20 cellular contexts compared by ENCODE assay signal in genomic region chr2:28401948-28402550, GRCh38. TPM values are rescaled to one million over a fixed set of nuclear protein-coding genes. Genes with fewer than 3 reads are reported as not detected.
DNase-seq lines count a peak whose midpoint lies in the region; ATAC-seq and TF ChIP-seq lines count a peak whose summit lies in the region.
"Had no signal": no experiment of that assay in that cellular context is flagged by ENCODE, and none has a peak within 500 bp of the region (broad histone marks: within the 10 kb centered on the region; RNA-seq: fewer than 3 reads in every experiment).

No MANE protein-coding gene starts in this region.

- CTCF ChIA-PET in activated CD4-positive, alpha-beta T cell treated with anti-CD3 and anti-CD28 coated beads, Interleukin-2, amount 10 ng/mL, durations not matched to agents 7 days and 5 days (lab: Charles Lee) = interaction anchor here (0.9 to 1.6 kb wide), 7 partner anchors 9 to 719 kb away, joined by 3 to 5 read pairs (median 4); partner anchors contain the start of gene FOSL2
- CTCF ChIA-PET in CD4-positive, alpha-beta T cell (lab: Charles Lee) = no interaction called here

- H3K9me3 ChIP-seq in CD4-positive, alpha-beta T cell (ENCODE audit: control insufficient read depth, low read length) = no peaks in the 10 kb centered on the region
- no peaks in the 10 kb centered on the region for H3K9me3 ChIP-seq in osteoblast (ENCODE audit: low read depth, low read length)
- H3K9me3 ChIP-seq: heart right ventricle, lower lobe of right lung, MG63, upper lobe of left lung had no signal

- H3K4me3 ChIP-seq in osteoblast (ENCODE audit: insufficient read depth, low read length) = no peak overlapping the region
- H3K4me3 ChIP-seq: heart right ventricle, lower lobe of right lung, MG63, upper lobe of left lung had no signal

- H3K79me2 ChIP-seq in osteoblast (ENCODE audit: insufficient read depth, low read length) = peaks cover 100% of the 10 kb centered on the region

- peaks cover 69% of the 10 kb centered on the region for H3K4me1 Mint-ChIP-seq in activated CD4-positive, alpha-beta T cell treated with anti-CD3 and anti-CD28 coated beads, Interleukin-2, amount 10 ng/mL, durations not matched to agents 7 days and 5 days
- H3K4me1 Mint-ChIP-seq in CD4-positive, alpha-beta T cell (ENCODE audit: low read depth) = peaks cover 39% of the 10 kb centered on the region
- H3K4me1 Mint-ChIP-seq in activated T-helper 2 cell treated with anti-CD3 and anti-CD28 coated beads, Interferon-gamma antibody, Interleukin-2, Interleukin-4, amounts not matched to agents 10 μg/mL and 5 μg/mL and 100 μg/mL, durations not matched to agents 14 hours and 24 hours and 36 hours (ENCODE audit: low read depth) = peaks cover 65% of the 10 kb centered on the region

- POLR2A ChIA-PET in activated CD4-positive, alpha-beta T cell treated with anti-CD3 and anti-CD28 coated beads, Interleukin-2, amount 10 ng/mL, durations not matched to agents 7 days and 5 days (lab: Charles Lee) = interaction anchor here (1.1 kb wide), 1 partner anchor 9 kb away, joined by 3 read pairs; the partner anchor contains the start of gene FOSL2
- POLR2A ChIA-PET in CD4-positive, alpha-beta T cell (lab: Charles Lee) = interaction anchor here (1.1 to 1.5 kb wide), 2 partner anchors 9 to 11 kb away, joined by 3 to 6 read pairs; partner anchors contain the start of gene FOSL2

- no peak for TF ChIP-seq CTCF in CD4-positive, alpha-beta T cell (IDR thresholded peaks at IDR 0.05)
- TF ChIP-seq CTCF in osteoblast (IDR thresholded peaks at IDR 0.05; ENCODE audit: extremely low read depth, low read depth, low read length) = no peak

- H2AFZ ChIP-seq in osteoblast (ENCODE audit: low read length) = no peak overlapping the region

- peaks cover 94% of the 10 kb centered on the region for H3K36me3 ChIP-seq in osteoblast (ENCODE audit: insufficient read depth, low read length)

- H4K20me1 ChIP-seq in osteoblast (ENCODE audit: insufficient read depth, low read length) = peaks cover 96% of the 10 kb centered on the region

- intact Hi-C loops in CD4-positive, alpha-beta T cell (cut with DNase I, micrococcal nuclease) = no loop called here
- intact Hi-C loops in activated T-helper 2 cell treated with anti-CD3 and anti-CD28 coated beads, Interferon-gamma antibody, Interleukin-2, Interleukin-4, amounts not matched to agents 10 μg/mL and 5 μg/mL and 100 μg/mL, durations not matched to agents 14 hours and 24 hours and 36 hours (cut with micrococcal nuclease) = no loop called here

- no peak for ATAC-seq in CD4-positive, alpha-beta T cell (ENCODE audit: poor library complexity)
- no peak for ATAC-seq in HG02938 (IDR thresholded peaks at IDR 0.05; ENCODE audit: unreplicated experiment)
- ATAC-seq: activated T-cell treated with anti-CD3 and anti-CD28 coated beads, Interleukin-2, amount 50 U/mL, for 4 hours; heart right ventricle had no signal

- H3K36me3 Mint-ChIP-seq in activated CD4-positive, alpha-beta T cell treated with anti-CD3 and anti-CD28 coated beads, Interleukin-2, amount 10 ng/mL, durations not matched to agents 7 days and 5 days (ENCODE audit: low read depth) = peaks cover 42% of the 10 kb centered on the region
- H3K36me3 Mint-ChIP-seq in CD4-positive, alpha-beta T cell (ENCODE audit: low read depth) = no peaks in the 10 kb centered on the region
- peaks cover 94% of the 10 kb centered on the region for H3K36me3 Mint-ChIP-seq in activated T-helper 2 cell treated with anti-CD3 and anti-CD28 coated beads, Interferon-gamma antibody, Interleukin-2, Interleukin-4, amounts not matched to agents 10 μg/mL and 5 μg/mL and 100 μg/mL, durations not matched to agents 14 hours and 24 hours and 36 hours (ENCODE audit: low read depth)

- peaks cover 96% of the 10 kb centered on the region for H3K4me1 ChIP-seq in osteoblast (ENCODE audit: insufficient read depth, low read length)

- no peaks in the 10 kb centered on the region for H3K27me3 ChIP-seq in CD4-positive, alpha-beta T cell (ENCODE audit: control insufficient read depth, insufficient read depth, low read length)
- no peaks in the 10 kb centered on the region for H3K27me3 ChIP-seq in osteoblast (ENCODE audit: insufficient read depth, low read length)
- H3K27me3 ChIP-seq: heart right ventricle, MG63, upper lobe of left lung had no signal

- no peak overlapping the region for H3K4me3 Mint-ChIP-seq in activated CD4-positive, alpha-beta T cell treated with anti-CD3 and anti-CD28 coated beads, Interleukin-2, amount 10 ng/mL, durations not matched to agents 7 days and 5 days
- H3K4me3 Mint-ChIP-seq in CD4-positive, alpha-beta T cell = peak overlapping the region; percentile 21
- no peak overlapping the region for H3K4me3 Mint-ChIP-seq in activated T-helper 2 cell treated with anti-CD3 and anti-CD28 coated beads, Interferon-gamma antibody, Interleukin-2, Interleukin-4, amounts not matched to agents 10 μg/mL and 5 μg/mL and 100 μg/mL, durations not matched to agents 14 hours and 24 hours and 36 hours (ENCODE audit: low read depth)
- H3K4me3 Mint-ChIP-seq: activated T-cell treated with anti-CD3 and anti-CD28 coated beads, Interleukin-2, amount 50 U/mL, for 4 hours had no signal

- H3K27ac Mint-ChIP-seq in activated CD4-positive, alpha-beta T cell treated with anti-CD3 and anti-CD28 coated beads, Interleukin-2, amount 10 ng/mL, durations not matched to agents 7 days and 5 days = peak overlapping the region; percentile 9
- H3K27ac Mint-ChIP-seq in CD4-positive, alpha-beta T cell = no peak overlapping the region
- H3K27ac Mint-ChIP-seq in activated T-helper 2 cell treated with anti-CD3 and anti-CD28 coated beads, Interferon-gamma antibody, Interleukin-2, Interleukin-4, amounts not matched to agents 10 μg/mL and 5 μg/mL and 100 μg/mL, durations not matched to agents 14 hours and 24 hours and 36 hours = peak overlapping the region; percentile 1

- no peaks in the 10 kb centered on the region for H3K27me3 Mint-ChIP-seq in activated CD4-positive, alpha-beta T cell treated with anti-CD3 and anti-CD28 coated beads, Interleukin-2, amount 10 ng/mL, durations not matched to agents 7 days and 5 days
- H3K27me3 Mint-ChIP-seq in CD4-positive, alpha-beta T cell = no peaks in the 10 kb centered on the region
- no peaks in the 10 kb centered on the region for H3K27me3 Mint-ChIP-seq in activated T-helper 2 cell treated with anti-CD3 and anti-CD28 coated beads, Interferon-gamma antibody, Interleukin-2, Interleukin-4, amounts not matched to agents 10 μg/mL and 5 μg/mL and 100 μg/mL, durations not matched to agents 14 hours and 24 hours and 36 hours (ENCODE audit: low read depth)

- peak overlapping the region; percentile 21 for H3K4me2 ChIP-seq in osteoblast (ENCODE audit: insufficient read depth, low read length)

- DNase-seq in activated CD4-positive, alpha-beta T cell treated with anti-CD3 and anti-CD28 coated beads, Interleukin-2, amount 10 ng/mL, durations not matched to agents 7 days and 5 days = no peak
- no peak for DNase-seq in activated CD4-positive, alpha-beta T cell treated with anti-CD3 and anti-CD28 coated beads for 1 hour
- no peak for DNase-seq in CD4-positive, alpha-beta T cell
- no peak for DNase-seq in activated T-helper 2 cell treated with anti-CD3 and anti-CD28 coated beads, Interferon-gamma antibody, Interleukin-2, Interleukin-4, amounts not matched to agents 10 μg/mL and 5 μg/mL and 100 μg/mL, durations not matched to agents 14 hours and 24 hours and 36 hours (ENCODE audit: low spot score)
- DNase-seq in osteoblast (ENCODE audit: insufficient read length, low spot score, missing footprints) = no peak
- DNase-seq in stimulated activated CD4-positive, alpha-beta T cell treated with anti-CD3 and anti-CD28 coated beads, Interleukin-4, amount 100 ng/mL, for 1 hour = no peak
- DNase-seq in AG20443 (ENCODE audit: low spot score) = no peak
- DNase-seq: activated T-cell treated with anti-CD3 and anti-CD28 coated beads, Interleukin-2, amount 50 U/mL, for 4 hours; central memory CD4-positive, alpha-beta T cell; effector memory CD4-positive, alpha-beta T cell; GOT3; heart right ventricle; lower lobe of right lung; MG63; NCI-H146; NCI-H748 treated with DMSO at 0.1 percent for 48 hours; OCI-M1; stimulated activated CD4-positive, alpha-beta T cell treated with anti-CD3 and anti-CD28 coated beads, Interleukin-12 subunit alpha, Interleukin-12 subunit beta, amount 100 ng/mL, for 4 hours; upper lobe of left lung had no signal

- no peaks in the 10 kb centered on the region for H3K9me3 Mint-ChIP-seq in activated CD4-positive, alpha-beta T cell treated with anti-CD3 and anti-CD28 coated beads, Interleukin-2, amount 10 ng/mL, durations not matched to agents 7 days and 5 days
- H3K9me3 Mint-ChIP-seq in CD4-positive, alpha-beta T cell = no peaks in the 10 kb centered on the region
- no peaks in the 10 kb centered on the region for H3K9me3 Mint-ChIP-seq in activated T-helper 2 cell treated with anti-CD3 and anti-CD28 coated beads, Interferon-gamma antibody, Interleukin-2, Interleukin-4, amounts not matched to agents 10 μg/mL and 5 μg/mL and 100 μg/mL, durations not matched to agents 14 hours and 24 hours and 36 hours
- H3K9me3 Mint-ChIP-seq: activated T-cell treated with anti-CD3 and anti-CD28 coated beads, Interleukin-2, amount 50 U/mL, for 4 hours had no signal

- no peak overlapping the region for H3K27ac ChIP-seq in CD4-positive, alpha-beta T cell (ENCODE audit: low read depth, low read length)
- H3K27ac ChIP-seq in osteoblast (ENCODE audit: low read depth, low read length) = peak overlapping the region; percentile 26
- H3K27ac ChIP-seq: lower lobe of right lung, upper lobe of left lung had no signal

RNA-seq across cellular contexts. Expression of gene FOSL2, which starts 9.4 kb away (rescaled TPM):
- total RNA-seq in activated CD4-positive, alpha-beta T cell treated with anti-CD3 and anti-CD28 coated beads, Interleukin-2, amount 10 ng/mL, durations not matched to agents 7 days and 5 days = 10 to 100 TPM; 39.6 to 47.0 TPM
- 100 to 1,000 TPM; 152 to 155 TPM for total RNA-seq in CD4-positive, alpha-beta T cell
- 146 and 156 TPM in 2 replicates for total RNA-seq in activated T-helper 2 cell treated with anti-CD3 and anti-CD28 coated beads, Interferon-gamma antibody, Interleukin-2, Interleukin-4, amounts not matched to agents 10 μg/mL and 5 μg/mL and 100 μg/mL, durations not matched to agents 14 hours and 24 hours and 36 hours
- total RNA-seq in osteoblast = 64.5 and 86.9 TPM in 2 replicates
